In the genomic region with DNA sequence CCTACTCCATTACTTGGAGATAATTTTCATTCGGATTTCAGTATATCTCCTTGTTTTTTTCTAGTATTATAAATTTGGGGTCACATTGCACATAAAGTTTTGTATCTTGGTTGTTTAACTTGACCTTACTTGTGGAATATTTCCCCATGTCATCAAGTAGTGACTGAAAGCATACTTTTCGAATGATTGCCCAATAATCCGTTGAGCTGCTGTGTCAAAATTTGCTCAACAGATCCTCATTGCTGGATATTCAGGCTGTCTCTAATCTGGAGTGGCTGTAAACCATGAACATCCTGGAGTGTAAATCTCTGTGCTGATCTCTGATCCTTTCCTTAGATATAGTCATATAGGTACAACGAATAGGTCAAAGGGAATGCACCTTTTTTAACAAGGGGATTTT, we compare ENCODE assay signal across 19 cellular contexts.
"Had no signal": no experiment of that assay in that cellular context is flagged by ENCODE, and none has a peak within 500 bp of the region (broad histone marks: within the 10 kb centered on the region; RNA-seq: fewer than 3 reads in every experiment).

No MANE protein-coding gene starts in this region.

- H3K4me1 ChIP-seq: psoas muscle had no signal

- H3K27me3 Mint-ChIP-seq: activated CD4-positive, alpha-beta memory T cell treated with anti-CD3 and anti-CD28 coated beads for 36 hours; activated naive CD8-positive, alpha-beta T cell treated with anti-CD3 and anti-CD28 coated beads for 36 hours had no signal

- H3K4me3 ChIP-seq: breast epithelium, psoas muscle, stomach, thoracic aorta had no signal

- H3K9me3 Mint-ChIP-seq: activated CD4-positive, alpha-beta memory T cell treated with anti-CD3 and anti-CD28 coated beads for 36 hours; activated naive CD8-positive, alpha-beta T cell treated with anti-CD3 and anti-CD28 coated beads for 36 hours; activated T-cell treated with anti-CD3 and anti-CD28 coated beads, Interleukin-2, amount 50 U/mL, for 72 hours; endodermal cell; natural killer cell had no signal

- H3K36me3 ChIP-seq: breast epithelium, thoracic aorta had no signal

- ATAC-seq: activated T-cell treated with anti-CD3 and anti-CD28 coated beads, Interleukin-2, amount 50 U/mL, for 72 hours; esophagus mucosa; left lobe of liver; natural killer cell; psoas muscle had no signal

- DNase-seq: activated CD4-positive, alpha-beta memory T cell treated with anti-CD3 and anti-CD28 coated beads for 36 hours; activated CD4-positive, CD25-positive, alpha-beta regulatory T cell treated with anti-CD3 and anti-CD28 coated beads, Interleukin-2, amount 50 U/mL, for 72 hours; activated gamma-delta T cell treated with Interleukin-2 at 50 U/mL for 16 hours; activated naive CD8-positive, alpha-beta T cell treated with anti-CD3 and anti-CD28 coated beads for 36 hours; activated T-cell treated with anti-CD3 and anti-CD28 coated beads, Interleukin-2, amount 50 U/mL, for 72 hours; aorta; endodermal cell; foreskin melanocyte; head of caudate nucleus; natural killer cell; psoas muscle; stimulated activated CD4-positive, alpha-beta T cell treated with anti-CD3 and anti-CD28 coated beads, Interleukin-4, amount 100 ng/mL, for 1 hour; stimulated activated CD8-positive, alpha-beta memory T cell treated with anti-CD3 and anti-CD28 coated beads, Interleukin-4, amount 100 ng/mL, for 48 hours; stomach had no signal

- H3K27ac ChIP-seq: psoas muscle, stomach, thoracic aorta had no signal

- H3K27me3 ChIP-seq: breast epithelium, stomach had no signal

- H3K27ac Mint-ChIP-seq: activated CD4-positive, alpha-beta memory T cell treated with anti-CD3 and anti-CD28 coated beads for 36 hours; activated T-cell treated with anti-CD3 and anti-CD28 coated beads, Interleukin-2, amount 50 U/mL, for 72 hours; endodermal cell; natural killer cell had no signal

- H3K9me3 ChIP-seq: breast epithelium, psoas muscle, stomach, thoracic aorta had no signal

- FAIRE-seq: islet of Langerhans had no signal

- H3K4me3 Mint-ChIP-seq: activated CD4-positive, alpha-beta memory T cell treated with anti-CD3 and anti-CD28 coated beads for 36 hours; activated naive CD8-positive, alpha-beta T cell treated with anti-CD3 and anti-CD28 coated beads for 36 hours; activated T-cell treated with anti-CD3 and anti-CD28 coated beads, Interleukin-2, amount 50 U/mL, for 72 hours; endodermal cell; natural killer cell had no signal
